In genomic region chr14:97976861-97977260, GRCh38 we compare ENCODE assay signal across 12 cellular contexts.
DNase-seq lines count a peak whose midpoint lies in the region; ATAC-seq and TF ChIP-seq lines count a peak whose summit lies in the region.
"Had no signal": no experiment of that assay in that cellular context is flagged by ENCODE, and none has a peak within 500 bp of the region (broad histone marks: within the 10 kb centered on the region; RNA-seq: fewer than 3 reads in every experiment).

No MANE protein-coding gene starts in this region.

- H3K27me3 Mint-ChIP-seq in activated naive CD8-positive, alpha-beta T cell = no peaks in the 10 kb centered on the region
- no peaks in the 10 kb centered on the region for H3K27me3 Mint-ChIP-seq in Caco-2 (ENCODE audit: insufficient read depth, unreplicated experiment)

- CTCF ChIA-PET in Caco-2 (lab: Charles Lee) = no interaction called here

- BruUV-seq in Caco-2 (replicated peaks; lab: Mats Ljungman, UMichigan) = no TSS peak

- H3K9me3 ChIP-seq in tibial artery = no peaks in the 10 kb centered on the region
- no peaks in the 10 kb centered on the region for H3K9me3 ChIP-seq in Caco-2

- H3K4me3 ChIP-seq in tibial artery (peak overlapping the region; percentile 53 to 60), Caco-2 (ENCODE audit: low read depth, low read length) (no peak overlapping the region)

- peak overlapping the region; percentile 71 to 79 for H3K27ac ChIP-seq in tibial artery

- POLR2A ChIA-PET in Caco-2 (lab: Charles Lee) = no interaction called here

- H3K4me1 ChIP-seq in tibial artery (peaks cover 0 to 39% (median 31%) of the 10 kb centered on the region in 4 donors), Caco-2 (no peaks in the 10 kb centered on the region)

- no peak for TF ChIP-seq CTCF in tibial artery (IDR thresholded peaks at IDR 0.05)
- TF ChIP-seq CTCF in Caco-2 (IDR thresholded peaks at IDR 0.05; ENCODE audit: insufficient read depth in 1 of 2, low read depth in 1 of 2, low read length in 1 of 2, severe bottlenecking in 1 of 2, unreplicated experiment in 1 of 2) = no peak

- H3K27ac Mint-ChIP-seq in activated naive CD8-positive, alpha-beta T cell = peak overlapping the region; percentile 97
- H3K27ac Mint-ChIP-seq in Caco-2 (ENCODE audit: unreplicated experiment) = no peak overlapping the region

- intact Hi-C loops in left colon (cut with DNase I, micrococcal nuclease) = no loop called here
- intact Hi-C loops in tibial artery (cut with DNase I; ENCODE audit: low total_unique reads) = no loop called here
- intact Hi-C loops in Caco-2 (cut with micrococcal nuclease; ENCODE audit: unreplicated experiment) = no loop called here

- H3K36me3 Mint-ChIP-seq in activated naive CD8-positive, alpha-beta T cell = peaks cover 8% of the 10 kb centered on the region
- no peaks in the 10 kb centered on the region for H3K36me3 Mint-ChIP-seq in Caco-2 (ENCODE audit: insufficient read depth, unreplicated experiment)

- H3K4me1 Mint-ChIP-seq in activated naive CD8-positive, alpha-beta T cell (ENCODE audit: low read depth) = peaks cover 88% of the 10 kb centered on the region
- H3K4me1 Mint-ChIP-seq in Caco-2 (ENCODE audit: low read depth, unreplicated experiment) = no peaks in the 10 kb centered on the region

- ATAC-seq in left colon (peak; percentile 84), HG03139 (IDR thresholded peaks at IDR 0.05; ENCODE audit: unreplicated experiment) (no peak)
- ATAC-seq: SK-N-SH treated with all-trans-retinoic acid at 6 μM for 48 hours had no signal

- peaks cover 2% of the 10 kb centered on the region for H3K9me3 Mint-ChIP-seq in activated naive CD8-positive, alpha-beta T cell (ENCODE audit: low read depth)
- H3K9me3 Mint-ChIP-seq in Caco-2 (ENCODE audit: unreplicated experiment) = no peaks in the 10 kb centered on the region

- peak; percentile 22 to 34 for DNase-seq in activated CD4-positive, alpha-beta T cell treated with anti-CD3 and anti-CD28 coated beads, Interleukin-2, amount 50 U/mL, for 48 hours
- DNase-seq in activated CD4-positive, alpha-beta T cell treated with anti-CD3 and anti-CD28 coated beads for 1 hour = no peak
- DNase-seq in left colon (peak; percentile 68 to 75), tibial artery (no peak), GF-D8 (lab: John Stamatoyannopoulos, UW) (no peak), Caco-2 (no peak)
- DNase-seq: ACHN, dorsolateral prefrontal cortex, NCI-H446 treated with DMSO at 0.1 percent for 48 hours had no signal

- H3K27me3 ChIP-seq in tibial artery (no peaks in the 10 kb centered on the region), Caco-2 (replicated peaks; ENCODE audit: control insufficient read depth, insufficient read depth, low read length) (no peaks in the 10 kb centered on the region)

- peak overlapping the region; percentile 95 for H3K4me3 Mint-ChIP-seq in activated naive CD8-positive, alpha-beta T cell
- H3K4me3 Mint-ChIP-seq in Caco-2 (ENCODE audit: unreplicated experiment) = no peak overlapping the region

- no peaks in the 10 kb centered on the region for H3K36me3 ChIP-seq in tibial artery
- no peaks in the 10 kb centered on the region for H3K36me3 ChIP-seq in Caco-2 (ENCODE audit: control insufficient read depth, insufficient read depth, low read length)

Comparison
In these comparisons a context has a peak if more than half of its experiments do, and no peak if none do; other contexts are left out.
1. DNase-seq: peak in activated CD4-positive, alpha-beta T cell treated with anti-CD3 and anti-CD28 coated beads, Interleukin-2, amount 50 U/mL, for 48 hours (2 of 2) and left colon (2 of 2); none in activated CD4-positive, alpha-beta T cell treated with anti-CD3 and anti-CD28 coated beads for 1 hour (single experiment), tibial artery (0 of 2), GF-D8 (single experiment) and Caco-2 (0 of 2).